ENCODE assay signal across 25 cellular contexts in genomic region chr19:44602071-44602470, GRCh38. TPM values are rescaled to one million over a fixed set of nuclear protein-coding genes. Genes with fewer than 3 reads are reported as not detected.
DNase-seq lines count a peak whose midpoint lies in the region; ATAC-seq, FAIRE-seq and TF ChIP-seq lines count a peak whose summit lies in the region.
"Had no signal": no experiment of that assay in that cellular context is flagged by ENCODE, and none has a peak within 500 bp of the region (broad histone marks: within the 10 kb centered on the region; RNA-seq: fewer than 3 reads in every experiment).

No MANE protein-coding gene starts in this region.

- no peak overlapping the region for H3K9ac ChIP-seq in colonic mucosa (ENCODE audit: low read depth in 2 of 2, low read length in 2 of 2)

- DNase-seq in NCI-H1105 treated with DMSO at 0.1 percent for 48 hours (lab: John Stamatoyannopoulos, UW), result peak; percentile 23
- no peak for DNase-seq in NCI-H1105 (lab: John Stamatoyannopoulos, UW)
- peak; percentile 64 for DNase-seq in NCI-H510A (lab: John Stamatoyannopoulos, UW)
- peak; percentile 70 for DNase-seq in colonic mucosa
- DNase-seq in small intestine, result peak; percentile 97
- no peak for DNase-seq in occipital lobe (lab: John Stamatoyannopoulos, UW)
- no peak for DNase-seq in head of caudate nucleus
- DNase-seq: activated naive CD4-positive, alpha-beta T cell; CD4-positive, alpha-beta memory T cell; cortex of kidney; GF-D8; H7; heart right ventricle; midbrain; NCI-H524 treated with DMSO at 0.1 percent for 48 hours; stimulated activated CD4-positive, alpha-beta T cell treated with anti-CD3 and anti-CD28 coated beads, Interleukin-4, amount 100 ng/mL, for 1 hour; T-helper 17 cell had no signal

- no peak for FAIRE-seq in small intestine (lab: Jason Lieb, UNC)
- FAIRE-seq: astrocyte had no signal

- H3K4me1 ChIP-seq in colonic mucosa, result peaks cover 4% of the 10 kb centered on the region
- H3K4me1 ChIP-seq in small intestine (ENCODE audit: control insufficient read depth in 2 of 2, insufficient read depth in 1 of 2, low read depth in 1 of 2, low read length in 1 of 2), result peaks cover 0 to 8% of the 10 kb centered on the region in 2 donors

- H3K9me3 ChIP-seq in colonic mucosa (no peaks in the 10 kb centered on the region), small intestine (ENCODE audit: control insufficient read depth, low read depth) (no peaks in the 10 kb centered on the region)
- H3K9me3 ChIP-seq: neutrophil had no signal

- H3K27me3 ChIP-seq in colonic mucosa, result no peaks in the 10 kb centered on the region
- H3K27me3 ChIP-seq in small intestine (ENCODE audit: control insufficient read depth in 2 of 2, insufficient read depth in 2 of 2, low read length in 2 of 2), result no peaks in the 10 kb centered on the region

- no peak for ATAC-seq in HG03565 (IDR thresholded peaks at IDR 0.05; ENCODE audit: unreplicated experiment)
- ATAC-seq: activated CD4-positive, CD25-positive, alpha-beta regulatory T cell treated with anti-CD3 and anti-CD28 coated beads, Interleukin-2, amount 50 U/mL, for 24 hours; heart right ventricle; sciatic nerve; T-helper 17 cell had no signal

- H3K4me3 ChIP-seq in colonic mucosa (no peak overlapping the region), small intestine (ENCODE audit: low read depth in 1 of 2, low read length in 2 of 2) (no peak overlapping the region)
- H3K4me3 ChIP-seq: heart right ventricle had no signal

- no peaks in the 10 kb centered on the region for H3K36me3 ChIP-seq in colonic mucosa
- no peaks in the 10 kb centered on the region for H3K36me3 ChIP-seq in small intestine (ENCODE audit: control insufficient read depth in 2 of 2, insufficient read depth in 2 of 2, low read length in 2 of 2)
- H3K36me3 ChIP-seq: heart right ventricle, neutrophil had no signal

- no peak for TF ChIP-seq CTCF in colonic mucosa (IDR thresholded peaks at IDR 0.05)

- WGBS in small intestine, 3 donors, result 21 to 64% (median 44%) methylated on average over 6 of the region's 6 CpGs

- intact Hi-C loops in colonic mucosa (cut with DNase I), result no loop called here
- intact Hi-C loops in head of caudate nucleus (cut with DNase I), result no loop called here

- H3K27ac ChIP-seq in colonic mucosa (no peak overlapping the region), small intestine (ENCODE audit: low read depth in 1 of 2, low read length in 1 of 2) (peak overlapping the region; percentile 22 to 69)
- H3K27ac ChIP-seq: neutrophil, RWPE1 had no signal

RNA-seq across cellular contexts. Expression of gene IGSF23, which starts 11.3 kb away (rescaled TPM):
- not detected for total RNA-seq in colonic mucosa
- polyA plus RNA-seq in small intestine, result 10 to 100 TPM in 2 of 3 donors, 1 to 10 TPM in 1; 5.8 to 54.3 (median 23.8) TPM
- not detected for total RNA-seq in occipital lobe
- total RNA-seq: A673; astrocyte; CD4-positive, alpha-beta memory T cell; H7; heart right ventricle; sciatic nerve; T-helper 17 cell had no signal
- polyA plus RNA-seq: CD4-positive, alpha-beta memory T cell; esophagus had no signal

RNA-seq across cellular contexts. Expression of gene PVR, which starts 41.6 kb away (rescaled TPM):
- total RNA-seq in colonic mucosa (10 to 100 TPM; 44.7 to 54.6 TPM), occipital lobe (26.5 TPM)
- 10 to 100 TPM; 19.9 to 26.0 (median 22.2) TPM for polyA plus RNA-seq in small intestine

Comparison
In these comparisons a context has a peak if more than half of its experiments do, and no peak if none do; other contexts are left out.
1. DNase-seq: peak in NCI-H1105 treated with DMSO at 0.1 percent for 48 hours (single experiment), NCI-H510A (single experiment), colonic mucosa (single experiment) and small intestine (single experiment); none in NCI-H1105 (single experiment), occipital lobe (single experiment) and head of caudate nucleus (0 of 42).